ENCODE assay signal across 9 cellular contexts in genomic region chr20:49750611-49751396, GRCh38. TPM values are rescaled to one million over a fixed set of nuclear protein-coding genes. Genes with fewer than 3 reads are reported as not detected.
DNase-seq lines count a peak whose midpoint lies in the region; ATAC-seq and TF ChIP-seq lines count a peak whose summit lies in the region.
"Had no signal": no experiment of that assay in that cellular context is flagged by ENCODE, and none has a peak within 500 bp of the region (broad histone marks: within the 10 kb centered on the region; RNA-seq: fewer than 3 reads in every experiment).

No MANE protein-coding gene starts in this region.

- peak overlapping the region; percentile 4 for H3K27ac Mint-ChIP-seq in stimulated activated naive B cell treated with anti-CD40 and anti-IgM and Interleukin-4, amounts not matched to agents 10 μg/mL and 1 μg/mL and 100 μg/mL, for 72 hours

- H3K27me3 ChIP-seq in prostate gland (replicated peaks; ENCODE audit: insufficient read depth), result no peaks in the 10 kb centered on the region
- H3K27me3 ChIP-seq: SJSA1 had no signal

- intact Hi-C loops in prostate gland (cut with DNase I), result no loop called here
- intact Hi-C loops in posterior vena cava (cut with DNase I), result no loop called here

- H3K27me3 Mint-ChIP-seq in stimulated activated naive B cell treated with anti-CD40 and anti-IgM and Interleukin-4, amounts not matched to agents 10 μg/mL and 1 μg/mL and 100 μg/mL, for 72 hours, result peaks cover 4 to 7% of the 10 kb centered on the region in 2 donors

- no peaks in the 10 kb centered on the region for H3K9me3 ChIP-seq in prostate gland
- H3K9me3 ChIP-seq: SJSA1 had no signal

- H3K27ac ChIP-seq in prostate gland, result no peak overlapping the region
- H3K27ac ChIP-seq: SJSA1 had no signal

- no peak overlapping the region for H3K4me3 Mint-ChIP-seq in stimulated activated naive B cell treated with anti-CD40 and anti-IgM and Interleukin-4, amounts not matched to agents 10 μg/mL and 1 μg/mL and 100 μg/mL, for 72 hours

- ATAC-seq in HG02840 (IDR thresholded peaks at IDR 0.05; ENCODE audit: low FRiP score, unreplicated experiment) (peak; percentile 57), GM21360 (IDR thresholded peaks at IDR 0.05; ENCODE audit: unreplicated experiment) (no peak)
- ATAC-seq in stimulated activated naive B cell treated with anti-CD40 and anti-IgM and Interleukin-4, amounts not matched to agents 10 μg/mL and 1 μg/mL and 100 μg/mL, for 72 hours (replicated peaks), result peak; percentile 89

- H3K36me3 Mint-ChIP-seq in stimulated activated naive B cell treated with anti-CD40 and anti-IgM and Interleukin-4, amounts not matched to agents 10 μg/mL and 1 μg/mL and 100 μg/mL, for 72 hours, result no peaks in the 10 kb centered on the region

- H3K4me1 Mint-ChIP-seq in stimulated activated naive B cell treated with anti-CD40 and anti-IgM and Interleukin-4, amounts not matched to agents 10 μg/mL and 1 μg/mL and 100 μg/mL, for 72 hours, result peaks cover 13 to 23% of the 10 kb centered on the region in 2 donors

- TF ChIP-seq CTCF in prostate gland (IDR thresholded peaks at IDR 0.05), result no peak

- WGBS in prostate gland, result 84% methylated on average over 12 of the region's 12 CpGs

- peak; percentile 3 for DNase-seq in activated naive CD4-positive, alpha-beta T cell treated with Interleukin-2 at 50 U/mL for 16 hours
- no peak for DNase-seq in activated naive CD4-positive, alpha-beta T cell treated with anti-CD3 and anti-CD28 coated beads, Interleukin-2, amount 50 U/mL, for 16 hours
- DNase-seq in RPMI8226, result peak; percentile 95
- DNase-seq in stimulated activated naive B cell treated with anti-CD40 and anti-IgM and Interleukin-4, amounts not matched to agents 10 μg/mL and 1 μg/mL and 100 μg/mL, for 72 hours, result peak; percentile 32
- DNase-seq in prostate gland (ENCODE audit: low spot score), result no peak
- DNase-seq in posterior vena cava (ENCODE audit: low spot score), result no peak

- no peaks in the 10 kb centered on the region for H3K9me3 Mint-ChIP-seq in stimulated activated naive B cell treated with anti-CD40 and anti-IgM and Interleukin-4, amounts not matched to agents 10 μg/mL and 1 μg/mL and 100 μg/mL, for 72 hours

- no peak for TF ChIP-seq POLR2A in prostate gland (IDR thresholded peaks at IDR 0.05)

- H3K4me3 ChIP-seq in prostate gland, result no peak overlapping the region
- H3K4me3 ChIP-seq: SJSA1 had no signal

- no peaks in the 10 kb centered on the region for H3K4me1 ChIP-seq in prostate gland (replicated peaks)
- H3K4me1 ChIP-seq: SJSA1 had no signal

- H3K36me3 ChIP-seq in prostate gland, result no peaks in the 10 kb centered on the region
- H3K36me3 ChIP-seq: SJSA1 had no signal

RNA-seq across cellular contexts. Expression of gene B4GALT5, which starts 37.1 kb away (rescaled TPM):
- 10 to 100 TPM; 17.8 to 53.7 TPM for total RNA-seq in prostate gland
- total RNA-seq in posterior vena cava, result 10 to 100 TPM; 26.1 to 35.2 TPM

Comparison
In these comparisons a context has a peak if more than half of its experiments do, and no peak if none do; other contexts are left out.
1. DNase-seq: peak in activated naive CD4-positive, alpha-beta T cell treated with Interleukin-2 at 50 U/mL for 16 hours (single experiment), RPMI8226 (single experiment) and stimulated activated naive B cell treated with anti-CD40 and anti-IgM and Interleukin-4, amounts not matched to agents 10 μg/mL and 1 μg/mL and 100 μg/mL, for 72 hours (single experiment); none in activated naive CD4-positive, alpha-beta T cell treated with anti-CD3 and anti-CD28 coated beads, Interleukin-2, amount 50 U/mL, for 16 hours (single experiment), prostate gland (single experiment) and posterior vena cava (single experiment).